10 cellular contexts compared by ENCODE assay signal in the genomic region with DNA sequence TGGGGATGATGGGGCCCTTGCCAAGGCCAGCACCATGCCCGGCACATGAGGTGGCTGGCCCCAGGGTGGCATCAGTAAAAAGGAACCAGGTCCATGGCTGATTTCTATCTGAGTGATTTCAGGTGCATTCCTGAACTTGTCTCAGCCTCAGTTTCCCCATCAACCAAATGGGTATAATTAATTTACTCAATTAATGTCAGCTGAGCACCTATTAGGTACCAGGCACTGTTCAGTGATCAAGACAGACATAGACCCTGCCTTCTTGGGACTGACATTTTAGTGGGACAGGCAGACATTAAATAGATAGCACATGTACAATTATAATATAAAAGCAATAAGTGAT. TPM values are rescaled to one million over a fixed set of nuclear protein-coding genes. Genes with fewer than 3 reads are reported as not detected.
DNase-seq lines count a peak whose midpoint lies in the region; ATAC-seq and TF ChIP-seq lines count a peak whose summit lies in the region.
"Had no signal": no experiment of that assay in that cellular context is flagged by ENCODE, and none has a peak within 500 bp of the region (broad histone marks: within the 10 kb centered on the region; RNA-seq: fewer than 3 reads in every experiment).

No MANE protein-coding gene starts in this region.

- no peak overlapping the region for H3K4me3 Mint-ChIP-seq in MCF 10A (ENCODE audit: unreplicated experiment)
- H3K4me3 Mint-ChIP-seq in naive thymus-derived CD8-positive, alpha-beta T cell = no peak overlapping the region
- H3K4me3 Mint-ChIP-seq: activated CD4-positive, alpha-beta memory T cell treated with anti-CD3 and anti-CD28 coated beads for 36 hours; activated naive CD4-positive, alpha-beta T cell treated with anti-CD3 and anti-CD28 coated beads, Interleukin-2, amount 50 U/mL, for 24 hours had no signal

- POLR2A ChIA-PET in Panc1 (lab: Charles Lee) (interaction anchor here (0.6 kb wide), 1 partner anchor 13 kb away, joined by 3 read pairs; no protein-coding TSS in a partner anchor), MCF 10A (lab: Yijun Ruan, JAX) (interaction anchor here (0.6 to 1.1 kb wide), 2 partner anchors 252 to 253 kb away, joined by 3 read pairs; no protein-coding TSS in a partner anchor)
- POLR2A ChIA-PET in naive thymus-derived CD8-positive, alpha-beta T cell (lab: Charles Lee) = interaction anchor here (1.9 kb wide), 1 partner anchor 51 kb away, joined by 6 read pairs; the partner anchor contains the start of gene SLC6A6

- H3K9me3 Mint-ChIP-seq in MCF 10A (ENCODE audit: unreplicated experiment) = no peaks in the 10 kb centered on the region
- H3K9me3 Mint-ChIP-seq in naive thymus-derived CD8-positive, alpha-beta T cell = no peaks in the 10 kb centered on the region
- H3K9me3 Mint-ChIP-seq: activated CD4-positive, alpha-beta memory T cell treated with anti-CD3 and anti-CD28 coated beads for 36 hours; activated naive CD4-positive, alpha-beta T cell treated with anti-CD3 and anti-CD28 coated beads, Interleukin-2, amount 50 U/mL, for 24 hours had no signal

- no peak overlapping the region for H3K9ac ChIP-seq in muscle layer of colon (ENCODE audit: low read length)
- H3K9ac ChIP-seq in MM.1S (ENCODE audit: low read length) = no peak overlapping the region

- H3K9me3 ChIP-seq in Panc1 (ENCODE audit: control insufficient read depth, insufficient read depth, low read depth, low read length) = no peaks in the 10 kb centered on the region
- no peaks in the 10 kb centered on the region for H3K9me3 ChIP-seq in muscle layer of colon (ENCODE audit: low read length)
- H3K9me3 ChIP-seq in MM.1S (replicated peaks; ENCODE audit: insufficient read depth, low read length) = no peaks in the 10 kb centered on the region

- CTCF ChIA-PET in Panc1 (lab: Charles Lee) = interaction anchor here (1.8 kb wide), 1 partner anchor 250 kb away, joined by 7 read pairs; no protein-coding TSS in a partner anchor
- CTCF ChIA-PET in MCF 10A (lab: Yijun Ruan, JAX) = interaction anchor here (0.6 to 5.6 kb wide), 8 partner anchors 15 to 756 kb away, joined by 3 to 38 read pairs (median 4); partner anchors contain the start of gene SLC6A6

- no peak overlapping the region for H2AFZ ChIP-seq in MM.1S (ENCODE audit: low read length)

- intact Hi-C loops in Panc1 (cut with micrococcal nuclease; ENCODE audit: unreplicated experiment) = loop anchor here (10.0 kb wide), 1 partner anchor 49 kb away; the partner anchor contains the start of gene SLC6A6
- intact Hi-C loops in MCF 10A (cut with micrococcal nuclease) = loop anchor here (2.0 kb wide), 1 partner anchor 51 kb away; the partner anchor contains the start of gene SLC6A6

- DNase-seq in Panc1 (ENCODE audit: low read depth, low spot score) = no peak
- DNase-seq in MCF 10A (ENCODE audit: unreplicated experiment) = no peak
- no peak for DNase-seq in substantia nigra (lab: John Stamatoyannopoulos, UW)
- no peak for DNase-seq in MM.1S
- DNase-seq in naive thymus-derived CD8-positive, alpha-beta T cell = no peak
- no peak for DNase-seq in SIG-M5 (lab: John Stamatoyannopoulos, UW)
- DNase-seq: activated CD4-positive, alpha-beta memory T cell treated with anti-CD3 and anti-CD28 coated beads for 36 hours had no signal

- H3K27me3 ChIP-seq in Panc1 (ENCODE audit: control insufficient read depth, insufficient read depth, low read length) (no peaks in the 10 kb centered on the region), muscle layer of colon (ENCODE audit: control insufficient read depth in 1 of 2, insufficient read depth in 2 of 2, low read length in 2 of 2) (no peaks in the 10 kb centered on the region), MM.1S (replicated peaks; ENCODE audit: insufficient read depth, low read length) (no peaks in the 10 kb centered on the region)

- in situ Hi-C loops in Panc1 (cut with HindIII; ENCODE audit: low pct_unique_long_range_greater_than_20kb, low sequenced_read_pairs) = no loop called here

- H3K36me3 ChIP-seq in Panc1 (ENCODE audit: control insufficient read depth, insufficient read depth, low read length) (no peaks in the 10 kb centered on the region; the same call in 1 of the 2 replicates), muscle layer of colon (ENCODE audit: insufficient read depth, low read length) (no peaks in the 10 kb centered on the region), MM.1S (replicated peaks; ENCODE audit: insufficient read depth, low read length) (no peaks in the 10 kb centered on the region)

- H4K20me1 ChIP-seq in MM.1S (ENCODE audit: insufficient read depth, low read length) = no peaks in the 10 kb centered on the region

- no peaks in the 10 kb centered on the region for H3K27me3 Mint-ChIP-seq in MCF 10A (ENCODE audit: insufficient read depth, unreplicated experiment)
- H3K27me3 Mint-ChIP-seq in naive thymus-derived CD8-positive, alpha-beta T cell = no peaks in the 10 kb centered on the region
- H3K27me3 Mint-ChIP-seq: activated CD4-positive, alpha-beta memory T cell treated with anti-CD3 and anti-CD28 coated beads for 36 hours; activated naive CD4-positive, alpha-beta T cell treated with anti-CD3 and anti-CD28 coated beads, Interleukin-2, amount 50 U/mL, for 24 hours had no signal

- H3K9me2 ChIP-seq in MM.1S (replicated peaks; ENCODE audit: insufficient read depth, low read length) = no peaks in the 10 kb centered on the region

- no peak for TF ChIP-seq CTCF in Panc1 (IDR thresholded peaks at IDR 0.05)
- no peak for TF ChIP-seq CTCF in MCF 10A (IDR thresholded peaks at IDR 0.05; ENCODE audit: unreplicated experiment)
- no peak for TF ChIP-seq CTCF in MM.1S (IDR thresholded peaks at IDR 0.05; ENCODE audit: low read length)

- peak overlapping the region; percentile 81 for H3K27ac ChIP-seq in Panc1 (ENCODE audit: low read length)
- H3K27ac ChIP-seq in muscle layer of colon (ENCODE audit: low read depth, low read length) = peak overlapping the region; percentile 42
- H3K27ac ChIP-seq in substantia nigra (ENCODE audit: low read depth, low read length, poor library complexity, severe bottlenecking) = peak overlapping the region; percentile 94
- H3K27ac ChIP-seq in MM.1S (ENCODE audit: low read length) = no peak overlapping the region

- no peaks in the 10 kb centered on the region for H3F3A ChIP-seq in MM.1S (ENCODE audit: insufficient read depth, low read length)

- no peak for ATAC-seq in Panc1
- ATAC-seq in GM18502 (IDR thresholded peaks at IDR 0.05; ENCODE audit: poor library complexity, unreplicated experiment) = no peak
- no peak for ATAC-seq in naive thymus-derived CD8-positive, alpha-beta T cell

- BruUV-seq in Panc1 (replicated peaks; lab: Mats Ljungman, UMichigan) (no TSS peak), MCF 10A (replicated peaks; lab: Mats Ljungman, UMichigan) (no TSS peak)

- H3K27ac Mint-ChIP-seq in MCF 10A (ENCODE audit: low read depth, unreplicated experiment) = peak overlapping the region; percentile 67
- H3K27ac Mint-ChIP-seq in naive thymus-derived CD8-positive, alpha-beta T cell = peak overlapping the region in 3 of 10 donors; percentile 14 to 81 (median 22)
- H3K27ac Mint-ChIP-seq: activated CD4-positive, alpha-beta memory T cell treated with anti-CD3 and anti-CD28 coated beads for 36 hours; activated naive CD4-positive, alpha-beta T cell treated with anti-CD3 and anti-CD28 coated beads, Interleukin-2, amount 50 U/mL, for 24 hours had no signal

- H3K4me3 ChIP-seq in Panc1 (ENCODE audit: low read depth in 2 of 2, low read length in 2 of 2) (no peak overlapping the region), muscle layer of colon (ENCODE audit: low read depth in 1 of 2, low read length in 2 of 2) (no peak overlapping the region), MM.1S (ENCODE audit: low read length) (no peak overlapping the region)

- H3K4me1 ChIP-seq in Panc1 (ENCODE audit: control insufficient read depth, insufficient read depth, low read length) (peaks cover 61% of the 10 kb centered on the region), muscle layer of colon (ENCODE audit: insufficient read depth, low read length) (peaks cover 40% of the 10 kb centered on the region), MM.1S (ENCODE audit: low read length) (no peaks in the 10 kb centered on the region)

- H3K4me2 ChIP-seq in MM.1S (ENCODE audit: low read depth, low read length) = no peak overlapping the region

- no peaks in the 10 kb centered on the region for H3K79me2 ChIP-seq in MM.1S (ENCODE audit: low read length)

- peaks cover 3% of the 10 kb centered on the region for H3K36me3 Mint-ChIP-seq in MCF 10A (ENCODE audit: insufficient read depth, unreplicated experiment)
- peaks cover 1 to 42% (median 5%) of the 10 kb centered on the region in 3 donors for H3K36me3 Mint-ChIP-seq in naive thymus-derived CD8-positive, alpha-beta T cell

- peaks cover 17% of the 10 kb centered on the region for H3K4me1 Mint-ChIP-seq in MCF 10A (ENCODE audit: insufficient read depth, unreplicated experiment)
- H3K4me1 Mint-ChIP-seq in naive thymus-derived CD8-positive, alpha-beta T cell = peaks cover 0 to 6% (median 1%) of the 10 kb centered on the region in 4 donors
- H3K4me1 Mint-ChIP-seq: activated naive CD4-positive, alpha-beta T cell treated with anti-CD3 and anti-CD28 coated beads, Interleukin-2, amount 50 U/mL, for 24 hours had no signal

RNA-seq across cellular contexts. Expression of gene SLC6A6, which starts 50.9 kb away (rescaled TPM):
- total RNA-seq in Panc1 (2021; ENCODE audit: unreplicated experiment) (61.0 TPM), MCF 10A (2022) (4.6 and 7.6 TPM in 2 replicates)
- polyA plus RNA-seq in Panc1 (2012; ENCODE audit: insufficient read length) = 53.8 TPM
- 10 to 100 TPM; 43.1 to 43.7 TPM for total RNA-seq in naive thymus-derived CD8-positive, alpha-beta T cell
- polyA plus RNA-seq in naive thymus-derived CD8-positive, alpha-beta T cell = 1 to 10 TPM; 2.1 to 5.0 (median 3.0) TPM
